27 cellular contexts compared by ENCODE assay signal in the genomic region with DNA sequence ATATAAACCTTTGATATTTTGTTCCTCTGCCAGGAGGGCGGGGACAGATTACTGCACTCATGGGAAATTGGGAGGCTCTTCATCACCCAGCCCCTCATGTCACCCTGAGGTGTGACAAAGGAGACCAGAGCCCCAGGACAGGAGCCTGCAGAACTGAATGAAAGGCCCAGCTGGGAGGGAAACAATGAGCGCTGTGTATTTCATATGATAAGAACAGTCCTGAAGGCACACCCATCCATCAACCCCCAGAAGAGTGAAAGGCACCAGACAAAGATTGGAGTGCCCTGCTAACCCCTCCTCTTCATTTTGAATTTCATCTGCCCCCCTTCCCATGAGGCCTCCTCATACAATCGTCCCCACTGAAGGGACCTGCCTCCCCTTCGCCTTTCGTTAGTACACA.
"Had no signal": no experiment of that assay in that cellular context is flagged by ENCODE, and none has a peak within 500 bp of the region (broad histone marks: within the 10 kb centered on the region; RNA-seq: fewer than 3 reads in every experiment).

No MANE protein-coding gene starts in this region.

- H3K27ac ChIP-seq: body of pancreas, hepatocyte, left ventricle myocardium inferior, sigmoid colon, uterus, VCaP had no signal

- H3K4me3 ChIP-seq: body of pancreas, hepatocyte, left ventricle myocardium inferior, sigmoid colon, uterus had no signal

- DNase-seq: activated CD4-positive, alpha-beta T cell treated with anti-CD3 and anti-CD28 coated beads, Interleukin-2, amount 10 ng/mL, durations not matched to agents 24 days and 14 days; activated CD8-positive, alpha-beta memory T cell treated with anti-CD3 and anti-CD28 coated beads, Interleukin-2, amount 10 ng/mL, durations not matched to agents 7 days and 5 days; activated CD8-positive, alpha-beta T cell treated with anti-CD3 and anti-CD28 coated beads for 36 hours; activated gamma-delta T cell treated with Interleukin-2 at 50 U/mL for 16 hours; anterior cingulate cortex; body of pancreas; effector CD8-positive, alpha-beta T cell; foreskin melanocyte; glutamatergic neuron; kidney glomerular epithelial cell; left ventricle myocardium inferior; naive thymus-derived CD8-positive, alpha-beta T cell; occipital lobe; retina; sigmoid colon; stimulated activated CD4-positive, alpha-beta T cell treated with anti-CD3 and anti-CD28 coated beads, Interleukin-2, amount 100 ng/mL, for 48 hours; stimulated activated CD8-positive, alpha-beta memory T cell treated with anti-CD3 and anti-CD28 coated beads, Interleukin-4, amount 100 ng/mL, for 48 hours; stimulated activated naive B cell treated with anti-CD40 and anti-IgM and Interleukin-4, amounts not matched to agents 10 μg/mL and 1 μg/mL and 100 μg/mL, for 72 hours; trophoblast cell; uterus had no signal

- H3K4me3 Mint-ChIP-seq: activated CD4-positive, alpha-beta T cell treated with anti-CD3 and anti-CD28 coated beads, Interleukin-2, amount 10 ng/mL, durations not matched to agents 24 days and 14 days; activated CD8-positive, alpha-beta memory T cell treated with anti-CD3 and anti-CD28 coated beads, Interleukin-2, amount 10 ng/mL, durations not matched to agents 7 days and 5 days; activated CD8-positive, alpha-beta T cell treated with anti-CD3 and anti-CD28 coated beads for 36 hours; activated naive CD4-positive, alpha-beta T cell treated with anti-CD3 and anti-CD28 coated beads, Interleukin-2, amount 50 U/mL, for 24 hours; activated T-helper 1 cell treated with anti-CD3 and anti-CD28 coated beads, Interleukin-12 subunit alpha, Interleukin-12 subunit beta, Interleukin-2, Interleukin-4 antibody, amounts not matched to agents 30 ng/mL and 10 ng/mL and 1 ng/mL, durations not matched to agents 14 hours and 24 hours and 36 hours; dendritic cell treated with granulocyte-macrophage colony-stimulating factor and Interleukin-4, amounts not matched to agents 40 ng/mL and 50 ng/mL, for 4 days; naive thymus-derived CD8-positive, alpha-beta T cell; stimulated activated naive B cell treated with anti-CD40 and anti-IgM and Interleukin-4, amounts not matched to agents 10 μg/mL and 1 μg/mL and 100 μg/mL, for 72 hours; T-helper 2 cell treated with Interferon-gamma antibody and Interleukin-4, amounts not matched to agents 5 μg/mL and 100 μg/mL, for 36 hours had no signal

- H3K9me3 ChIP-seq: sigmoid colon, uterus had no signal

- H3K4me1 ChIP-seq: body of pancreas, left ventricle myocardium inferior, sigmoid colon, uterus had no signal

- H3K9me3 Mint-ChIP-seq: activated CD4-positive, alpha-beta T cell treated with anti-CD3 and anti-CD28 coated beads, Interleukin-2, amount 10 ng/mL, durations not matched to agents 24 days and 14 days; activated CD8-positive, alpha-beta T cell treated with anti-CD3 and anti-CD28 coated beads for 36 hours; activated naive CD4-positive, alpha-beta T cell treated with anti-CD3 and anti-CD28 coated beads, Interleukin-2, amount 50 U/mL, for 24 hours; activated T-helper 1 cell treated with anti-CD3 and anti-CD28 coated beads, Interleukin-12 subunit alpha, Interleukin-12 subunit beta, Interleukin-2, Interleukin-4 antibody, amounts not matched to agents 30 ng/mL and 10 ng/mL and 1 ng/mL, durations not matched to agents 14 hours and 24 hours and 36 hours; dendritic cell treated with granulocyte-macrophage colony-stimulating factor and Interleukin-4, amounts not matched to agents 40 ng/mL and 50 ng/mL, for 4 days; naive thymus-derived CD8-positive, alpha-beta T cell; stimulated activated naive B cell treated with anti-CD40 and anti-IgM and Interleukin-4, amounts not matched to agents 10 μg/mL and 1 μg/mL and 100 μg/mL, for 72 hours; T-helper 2 cell treated with Interferon-gamma antibody and Interleukin-4, amounts not matched to agents 5 μg/mL and 100 μg/mL, for 36 hours had no signal

- H3K36me3 Mint-ChIP-seq: activated CD8-positive, alpha-beta memory T cell treated with anti-CD3 and anti-CD28 coated beads, Interleukin-2, amount 10 ng/mL, durations not matched to agents 7 days and 5 days; activated naive CD4-positive, alpha-beta T cell treated with anti-CD3 and anti-CD28 coated beads, Interleukin-2, amount 50 U/mL, for 24 hours; naive thymus-derived CD8-positive, alpha-beta T cell; stimulated activated naive B cell treated with anti-CD40 and anti-IgM and Interleukin-4, amounts not matched to agents 10 μg/mL and 1 μg/mL and 100 μg/mL, for 72 hours had no signal

- H3K4me1 Mint-ChIP-seq: activated CD4-positive, alpha-beta T cell treated with anti-CD3 and anti-CD28 coated beads, Interleukin-2, amount 10 ng/mL, durations not matched to agents 24 days and 14 days; activated CD8-positive, alpha-beta memory T cell treated with anti-CD3 and anti-CD28 coated beads, Interleukin-2, amount 10 ng/mL, durations not matched to agents 7 days and 5 days; activated naive CD4-positive, alpha-beta T cell treated with anti-CD3 and anti-CD28 coated beads, Interleukin-2, amount 50 U/mL, for 24 hours; naive thymus-derived CD8-positive, alpha-beta T cell; stimulated activated naive B cell treated with anti-CD40 and anti-IgM and Interleukin-4, amounts not matched to agents 10 μg/mL and 1 μg/mL and 100 μg/mL, for 72 hours had no signal

- H3K27me3 Mint-ChIP-seq: dendritic cell treated with granulocyte-macrophage colony-stimulating factor and Interleukin-4, amounts not matched to agents 40 ng/mL and 50 ng/mL, for 4 days; stimulated activated naive B cell treated with anti-CD40 and anti-IgM and Interleukin-4, amounts not matched to agents 10 μg/mL and 1 μg/mL and 100 μg/mL, for 72 hours had no signal

- H3K27me3 ChIP-seq: body of pancreas, hepatocyte, sigmoid colon, uterus had no signal

- H3K36me3 ChIP-seq: left ventricle myocardium inferior, sigmoid colon, uterus had no signal

- H3K27ac Mint-ChIP-seq: activated CD4-positive, alpha-beta T cell treated with anti-CD3 and anti-CD28 coated beads, Interleukin-2, amount 10 ng/mL, durations not matched to agents 24 days and 14 days; activated CD8-positive, alpha-beta memory T cell treated with anti-CD3 and anti-CD28 coated beads, Interleukin-2, amount 10 ng/mL, durations not matched to agents 7 days and 5 days; activated CD8-positive, alpha-beta T cell treated with anti-CD3 and anti-CD28 coated beads for 36 hours; activated naive CD4-positive, alpha-beta T cell treated with anti-CD3 and anti-CD28 coated beads, Interleukin-2, amount 50 U/mL, for 24 hours; activated T-helper 1 cell treated with anti-CD3 and anti-CD28 coated beads, Interleukin-12 subunit alpha, Interleukin-12 subunit beta, Interleukin-2, Interleukin-4 antibody, amounts not matched to agents 30 ng/mL and 10 ng/mL and 1 ng/mL, durations not matched to agents 14 hours and 24 hours and 36 hours; dendritic cell treated with granulocyte-macrophage colony-stimulating factor and Interleukin-4, amounts not matched to agents 40 ng/mL and 50 ng/mL, for 4 days; stimulated activated naive B cell treated with anti-CD40 and anti-IgM and Interleukin-4, amounts not matched to agents 10 μg/mL and 1 μg/mL and 100 μg/mL, for 72 hours; T-helper 2 cell treated with Interferon-gamma antibody and Interleukin-4, amounts not matched to agents 5 μg/mL and 100 μg/mL, for 36 hours had no signal

- ATAC-seq: activated CD4-positive, CD25-positive, alpha-beta regulatory T cell treated with anti-CD3 and anti-CD28 coated beads, Interleukin-2, amount 50 U/mL, for 24 hours; activated CD8-positive, alpha-beta memory T cell treated with anti-CD3 and anti-CD28 coated beads, Interleukin-2, amount 10 ng/mL, durations not matched to agents 7 days and 5 days; activated CD8-positive, alpha-beta T cell treated with anti-CD3 and anti-CD28 coated beads for 36 hours; body of pancreas; naive thymus-derived CD8-positive, alpha-beta T cell; stimulated activated naive B cell treated with anti-CD40 and anti-IgM and Interleukin-4, amounts not matched to agents 10 μg/mL and 1 μg/mL and 100 μg/mL, for 72 hours had no signal
